In genomic region chr12:28033538-28033915, GRCh38 we compare ENCODE assay signal across 17 cellular contexts.
DNase-seq lines count a peak whose midpoint lies in the region; ATAC-seq and TF ChIP-seq lines count a peak whose summit lies in the region.
"Had no signal": no experiment of that assay in that cellular context is flagged by ENCODE, and none has a peak within 500 bp of the region (broad histone marks: within the 10 kb centered on the region; RNA-seq: fewer than 3 reads in every experiment).

No MANE protein-coding gene starts in this region.

- H3K9me3 ChIP-seq in HCT116 (ENCODE audit: control insufficient read depth in 1 of 2, insufficient read depth in 1 of 2, low read depth in 1 of 2, low read length in 2 of 2) (no peaks in the 10 kb centered on the region), SJSA1 (replicated peaks) (no peaks in the 10 kb centered on the region)
- H3K9me3 ChIP-seq: gastroesophageal sphincter, left ventricle myocardium inferior, MG63, testis had no signal

- H3K9me2 ChIP-seq in HCT116 (ENCODE audit: insufficient read depth): no peaks in the 10 kb centered on the region

- intact Hi-C loops in HCT116 (cut with micrococcal nuclease): no loop called here

- H3K79me2 ChIP-seq in HCT116 (ENCODE audit: insufficient read depth, low read length): no peaks in the 10 kb centered on the region

- POLR2A ChIA-PET in HCT116 (lab: Charles Lee) (no interaction called here), GM10248 (lab: Yijun Ruan, JAX) (no interaction called here)

- no peak overlapping the region for H3K4me3 ChIP-seq in HCT116 (replicated peaks in 1 of 2; ENCODE audit: low read depth in 1 of 2, low read length in 2 of 2)
- no peak overlapping the region for H3K4me3 ChIP-seq in SJSA1
- H3K4me3 ChIP-seq in fibroblast of mammary gland (ENCODE audit: control insufficient read depth, low read depth, low read length): no peak overlapping the region
- H3K4me3 ChIP-seq: gastroesophageal sphincter, left ventricle myocardium inferior, MG63, testis had no signal

- RAD21 ChIA-PET in HCT116 (lab: Charles Lee; ENCODE audit: low non-redundant PET in 1 of 2, low total read pairs in 2 of 2, uncharacterized antibody in 2 of 2, unreplicated experiment in 2 of 2): no interaction called here

- no peaks in the 10 kb centered on the region for H4K20me1 ChIP-seq in HCT116 (ENCODE audit: insufficient read depth)

- ATAC-seq in HCT116: no peak
- ATAC-seq: activated CD8-positive, alpha-beta memory T cell treated with anti-CD3 and anti-CD28 coated beads, Interleukin-2, amount 10 ng/mL, durations not matched to agents 7 days and 5 days; gastroesophageal sphincter had no signal

- no peak for DNase-seq in HCT116 (ENCODE audit: low read depth, low spot score)
- no peak for DNase-seq in SJSA1 (ENCODE audit: low read depth in 1 of 2, low spot score in 2 of 2)
- peak; percentile 81 for DNase-seq in fibroblast of mammary gland (ENCODE audit: low read depth)
- DNase-seq in stromal cell of bone marrow (ENCODE audit: low read depth): peak; percentile 38
- DNase-seq in NCI-H2107 (lab: John Stamatoyannopoulos, UW): no peak
- no peak for DNase-seq in GM10248 (ENCODE audit: extremely low spot score)
- no peak for DNase-seq in 8988T
- DNase-seq: activated CD8-positive, alpha-beta memory T cell treated with anti-CD3 and anti-CD28 coated beads, Interleukin-2, amount 10 ng/mL, durations not matched to agents 7 days and 5 days; C1 segment of cervical spinal cord; cerebellar nuclear complex; effector CD8-positive, alpha-beta T cell; left ventricle myocardium inferior; MG63; NCI-H187; NCI-H510A; testis had no signal

- BruUV-seq in HCT116 (replicated peaks; lab: Mats Ljungman, UMichigan): no TSS peak

- no peak overlapping the region for H3K27ac ChIP-seq in HCT116 (ENCODE audit: low read depth, low read length)
- H3K27ac ChIP-seq in SJSA1: peak overlapping the region; percentile 56
- H3K27ac ChIP-seq: gastroesophageal sphincter, left ventricle myocardium inferior, testis had no signal

- TF ChIP-seq RAD21 in HCT116 (IDR thresholded peaks at IDR 0.05; ENCODE audit: low read depth): no peak

- H3K4me1 ChIP-seq in HCT116 (ENCODE audit: control insufficient read depth in 1 of 2, insufficient read depth in 2 of 2, low read length in 2 of 2) (peaks cover 0 to 11% of the 10 kb centered on the region in 2 experiments; a peak in 2 of 4 replicates), SJSA1 (replicated peaks) (peaks cover 29% of the 10 kb centered on the region)
- H3K4me1 ChIP-seq: gastroesophageal sphincter, left ventricle myocardium inferior, testis had no signal

- CTCF ChIA-PET in HCT116 (lab: Charles Lee) (no interaction called here), GM10248 (lab: Yijun Ruan, JAX) (no interaction called here)

- peak overlapping the region; percentile 38 for H2AFZ ChIP-seq in HCT116 (ENCODE audit: low read depth, low read length, poor library complexity, severe bottlenecking)

- H3K36me3 ChIP-seq in HCT116 (ENCODE audit: control insufficient read depth in 1 of 2, insufficient read depth in 2 of 2, low read length in 2 of 2) (no peaks in the 10 kb centered on the region), SJSA1 (no peaks in the 10 kb centered on the region)
- H3K36me3 ChIP-seq: gastroesophageal sphincter, left ventricle myocardium inferior, MG63 had no signal

- TF ChIP-seq CTCF in HCT116 (IDR thresholded peaks at IDR 0.05 in 2 of 3, conservative IDR thresholded peaks at IDR 0.05 in 1 of 3; ENCODE audit: borderline replicate concordance in 1 of 3, insufficient read depth in 1 of 3, low read depth in 2 of 3, low read length in 2 of 3): no peak
- no peak for TF ChIP-seq CTCF in fibroblast of mammary gland (conservative IDR thresholded peaks at IDR 0.05; ENCODE audit: control insufficient read depth, insufficient read depth, low read depth, low read length)
- no peak for TF ChIP-seq CTCF in GM10248 (IDR thresholded peaks at IDR 0.05; ENCODE audit: control extremely low read depth, extremely low read depth, low read depth, missing control alignments)

- no peak for TF ChIP-seq POLR2A in HCT116 (IDR thresholded peaks at IDR 0.05; ENCODE audit: borderline replicate concordance, extremely low read depth, insufficient read depth, insufficient read length)

- no peak overlapping the region for H3K4me2 ChIP-seq in HCT116 (ENCODE audit: low read length)

- no peak overlapping the region for H3K9ac ChIP-seq in HCT116 (ENCODE audit: low read length)

- H3K27me3 ChIP-seq in HCT116 (ENCODE audit: insufficient read depth, low read length) (no peaks in the 10 kb centered on the region), SJSA1 (replicated peaks) (no peaks in the 10 kb centered on the region)
- H3K27me3 ChIP-seq: gastroesophageal sphincter, MG63, testis had no signal

TF ChIP-seq in HCT116, 20 proteins besides CTCF, POLR2A, EP300 and RAD21:
- TF ChIP-seq ZNF274 (IDR thresholded peaks at IDR 0.05; ENCODE audit: low read depth, low read length) (no peak), EGR1 (IDR thresholded peaks at IDR 0.05; ENCODE audit: low read depth) (no peak), SRF (IDR thresholded peaks at IDR 0.05; ENCODE audit: low read depth) (no peak), ZBTB33 (IDR thresholded peaks at IDR 0.05; ENCODE audit: extremely low read depth, insufficient replicate concordance, low read length) (no peak), YY1 (IDR thresholded peaks at IDR 0.05; ENCODE audit: extremely low read depth, insufficient replicate concordance, low read depth, low read length) (no peak), POLR2AphosphoS5 (IDR thresholded peaks at IDR 0.05; ENCODE audit: low read depth, low read length) (no peak), ZFX (IDR thresholded peaks at IDR 0.05) (no peak), EZH2phosphoT487 (IDR thresholded peaks at IDR 0.05; ENCODE audit: borderline replicate concordance) (no peak), CEBPB (IDR thresholded peaks at IDR 0.05; ENCODE audit: low read depth) (no peak), CBX3 (IDR thresholded peaks at IDR 0.05; ENCODE audit: low read depth) (no peak), SP1 (IDR thresholded peaks at IDR 0.05; ENCODE audit: low read depth) (no peak), FOSL1 (IDR thresholded peaks at IDR 0.05; ENCODE audit: low read depth) (no peak), ELF1 (IDR thresholded peaks at IDR 0.05; ENCODE audit: borderline replicate concordance, low read depth) (no peak), MAX (IDR thresholded peaks at IDR 0.05) (no peak), ATF3 (IDR thresholded peaks at IDR 0.05) (no peak)

Comparison
In these comparisons a context has a peak if more than half of its experiments do, and no peak if none do; other contexts are left out.
1. DNase-seq: peak in fibroblast of mammary gland (single experiment) and stromal cell of bone marrow (single experiment); none in HCT116 (single experiment), SJSA1 (0 of 2), NCI-H2107 (single experiment), GM10248 (single experiment) and 8988T (single experiment).